Comparison of ENCODE assay signal across 14 cellular contexts in the genomic region with DNA sequence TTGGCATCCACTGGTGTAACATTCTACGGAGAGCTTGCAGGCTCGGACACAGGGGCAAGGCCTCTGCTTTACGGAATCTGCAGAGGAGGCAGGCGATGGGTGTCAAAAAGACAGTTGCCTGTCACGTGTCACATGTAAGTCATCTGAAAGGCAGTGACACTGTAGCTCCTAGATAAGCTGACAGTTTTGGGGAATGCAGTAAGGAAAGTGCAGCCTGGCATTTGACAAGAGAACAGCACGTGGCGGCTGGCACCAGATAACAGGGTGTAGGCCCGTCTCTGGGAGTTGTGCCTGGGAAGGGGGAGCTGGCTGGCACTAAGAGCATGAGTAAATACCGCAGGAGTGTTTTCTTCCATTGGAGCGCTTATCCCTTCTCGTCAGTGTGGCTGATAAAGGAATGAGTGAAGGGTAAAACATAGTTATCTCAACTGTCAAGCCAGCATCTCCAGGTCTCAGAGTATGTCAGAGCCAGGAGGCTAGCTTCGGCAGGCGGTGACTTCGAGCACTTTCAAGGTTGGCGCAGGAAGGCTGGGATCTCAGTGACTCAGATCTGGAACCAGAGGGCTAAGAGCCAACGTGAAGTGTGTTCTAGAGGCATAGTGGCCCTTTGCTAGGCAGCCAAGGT.
"Had no signal": no experiment of that assay in that cellular context is flagged by ENCODE, and none has a peak within 500 bp of the region (broad histone marks: within the 10 kb centered on the region; RNA-seq: fewer than 3 reads in every experiment).

No MANE protein-coding gene starts in this region.

- ATAC-seq: activated CD4-positive, CD25-positive, alpha-beta regulatory T cell treated with anti-CD3 and anti-CD28 coated beads, Interleukin-2, amount 50 U/mL, for 24 hours; activated T-helper 17 cell treated with anti-CD3 and anti-CD28 coated beads, Interleukin-2, amount 50 U/mL, for 72 hours had no signal

- H3K4me1 ChIP-seq: breast epithelium, uterus had no signal

- H3K27ac ChIP-seq: breast epithelium, dorsolateral prefrontal cortex, ovary, uterus had no signal

- H3K4me3 ChIP-seq: breast epithelium, dorsolateral prefrontal cortex, ovary, uterus had no signal

- H3K27me3 ChIP-seq: breast epithelium, dorsolateral prefrontal cortex, ovary, uterus had no signal

- H3K36me3 ChIP-seq: breast epithelium, ovary, uterus had no signal

- DNase-seq: activated CD4-positive, alpha-beta T cell treated with anti-CD3 and anti-CD28 coated beads, Interleukin-2, amount 50 U/mL, for 4 hours; activated naive CD4-positive, alpha-beta T cell treated with Interleukin-2 at 50 U/mL for 16 hours; aorta; dorsolateral prefrontal cortex; endodermal cell; hippocampal formation; nephron progenitor cell; ovary; stimulated activated CD4-positive, alpha-beta T cell treated with anti-CD3 and anti-CD28 coated beads, Interleukin-2, amount 100 ng/mL, for 24 hours; SW 1271; uterus had no signal

- H3K9me3 ChIP-seq: breast epithelium, ovary, uterus had no signal
